ENCODE assay signal across 18 cellular contexts in genomic region chr14:73381379-73382013, GRCh38.
"Had no signal": no experiment of that assay in that cellular context is flagged by ENCODE, and none has a peak within 500 bp of the region (broad histone marks: within the 10 kb centered on the region; RNA-seq: fewer than 3 reads in every experiment).

No MANE protein-coding gene starts in this region.

- H3K4me1 ChIP-seq: neural progenitor cell, pancreas, testis had no signal

- DNase-seq: activated CD4-positive, alpha-beta T cell treated with anti-CD3 and anti-CD28 coated beads, Interleukin-2, amount 50 U/mL, for 1 hour; activated CD8-positive, alpha-beta memory T cell treated with anti-CD3 and anti-CD28 coated beads, Interleukin-2, amount 10 ng/mL, durations not matched to agents 7 days and 5 days; activated effector memory CD4-positive, alpha-beta T cell treated with anti-CD3 and anti-CD28 coated beads, Interleukin-2, amount 50 U/mL, for 16 hours; activated naive CD8-positive, alpha-beta T cell treated with anti-CD3 and anti-CD28 coated beads for 36 hours; activated T-cell treated with anti-CD3 and anti-CD28 coated beads, Interleukin-2, amount 50 U/mL, for 24 hours; anterior cingulate cortex; cerebellar nuclear complex; dermis blood vessel endothelial cell; endodermal cell; hypothalamus; kidney glomerular epithelial cell; pancreas; stimulated activated CD4-positive, alpha-beta T cell treated with anti-CD3 and anti-CD28 coated beads, Interleukin-4, amount 100 ng/mL, for 1 hour; stimulated activated CD8-positive, alpha-beta memory T cell treated with anti-CD3 and anti-CD28 coated beads, Interleukin-4, amount 100 ng/mL, for 48 hours; stimulated activated naive CD8-positive, alpha-beta T cell treated with anti-CD3 and anti-CD28 coated beads, Interleukin-15, amount 100 ng/mL, for 72 hours; T1000; testis had no signal

- H3K27me3 Mint-ChIP-seq: activated CD8-positive, alpha-beta memory T cell treated with anti-CD3 and anti-CD28 coated beads, Interleukin-2, amount 10 ng/mL, durations not matched to agents 7 days and 5 days; activated naive CD8-positive, alpha-beta T cell treated with anti-CD3 and anti-CD28 coated beads for 36 hours; activated T-cell treated with anti-CD3 and anti-CD28 coated beads, Interleukin-2, amount 50 U/mL, for 24 hours; stimulated activated naive CD8-positive, alpha-beta T cell treated with anti-CD3 and anti-CD28 coated beads, Interleukin-15, amount 100 ng/mL, for 72 hours had no signal

- H3K4me3 Mint-ChIP-seq: activated CD8-positive, alpha-beta memory T cell treated with anti-CD3 and anti-CD28 coated beads, Interleukin-2, amount 10 ng/mL, durations not matched to agents 7 days and 5 days; activated naive CD8-positive, alpha-beta T cell treated with anti-CD3 and anti-CD28 coated beads for 36 hours; activated T-cell treated with anti-CD3 and anti-CD28 coated beads, Interleukin-2, amount 50 U/mL, for 24 hours; endodermal cell; neural progenitor cell; stimulated activated naive CD8-positive, alpha-beta T cell treated with anti-CD3 and anti-CD28 coated beads, Interleukin-15, amount 100 ng/mL, for 72 hours had no signal

- H3K4me2 ChIP-seq: neural progenitor cell had no signal

- H3K27me3 ChIP-seq: neural progenitor cell, pancreas, testis had no signal

- H3K27ac Mint-ChIP-seq: activated CD8-positive, alpha-beta memory T cell treated with anti-CD3 and anti-CD28 coated beads, Interleukin-2, amount 10 ng/mL, durations not matched to agents 7 days and 5 days; activated naive CD8-positive, alpha-beta T cell treated with anti-CD3 and anti-CD28 coated beads for 36 hours; activated T-cell treated with anti-CD3 and anti-CD28 coated beads, Interleukin-2, amount 50 U/mL, for 24 hours; endodermal cell; neural progenitor cell; stimulated activated naive CD8-positive, alpha-beta T cell treated with anti-CD3 and anti-CD28 coated beads, Interleukin-15, amount 100 ng/mL, for 72 hours had no signal

- H2AFZ ChIP-seq: neural progenitor cell had no signal

- H3K36me3 ChIP-seq: neural progenitor cell, pancreas had no signal

- H3K9me3 ChIP-seq: pancreas, testis had no signal

- H3K4me1 Mint-ChIP-seq: activated CD8-positive, alpha-beta memory T cell treated with anti-CD3 and anti-CD28 coated beads, Interleukin-2, amount 10 ng/mL, durations not matched to agents 7 days and 5 days; neural progenitor cell; stimulated activated naive CD8-positive, alpha-beta T cell treated with anti-CD3 and anti-CD28 coated beads, Interleukin-15, amount 100 ng/mL, for 72 hours had no signal

- H3K9ac ChIP-seq: neural progenitor cell had no signal

- H3K4me3 ChIP-seq: neural progenitor cell, pancreas, testis had no signal

- FAIRE-seq: pancreas had no signal

- H3K27ac ChIP-seq: neural progenitor cell, pancreas, testis had no signal
